In the genomic region with DNA sequence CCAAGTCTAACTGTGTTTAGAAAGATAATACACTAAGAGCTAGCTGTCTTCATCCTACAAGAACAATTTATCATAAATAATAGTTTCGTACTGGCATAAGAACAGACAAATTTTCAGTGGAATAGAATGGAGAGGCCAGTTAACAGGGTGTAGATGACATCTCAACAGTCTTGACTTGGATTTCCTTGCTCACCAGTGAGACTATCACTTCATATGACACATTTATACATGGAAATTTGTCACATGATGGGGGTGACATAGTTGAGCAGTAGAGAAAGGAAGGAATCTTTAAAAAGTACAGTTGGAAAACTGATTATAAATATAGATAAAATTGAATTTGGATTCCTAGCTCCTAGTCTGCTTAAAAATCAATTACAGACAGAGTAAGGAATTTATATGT, we compare ENCODE assay signal across 21 cellular contexts. TPM values are rescaled to one million over a fixed set of nuclear protein-coding genes. Genes with fewer than 3 reads are reported as not detected.
DNase-seq lines count a peak whose midpoint lies in the region; ATAC-seq lines count a peak whose summit lies in the region.
"Had no signal": no experiment of that assay in that cellular context is flagged by ENCODE, and none has a peak within 500 bp of the region (broad histone marks: within the 10 kb centered on the region; RNA-seq: fewer than 3 reads in every experiment).

No MANE protein-coding gene starts in this region.

- H3K36me3 ChIP-seq in H7 (replicated peaks; ENCODE audit: control insufficient read depth, insufficient read depth, low read length) = no peaks in the 10 kb centered on the region
- H3K36me3 ChIP-seq: BLaER1 had no signal

- no peak overlapping the region for H3K4me3 ChIP-seq in H7 (ENCODE audit: insufficient read depth, low read depth, low read length)
- H3K4me3 ChIP-seq: BLaER1 had no signal

- peaks cover 67% of the 10 kb centered on the region for H3K4me1 Mint-ChIP-seq in activated T-cell treated with anti-CD3 and anti-CD28 coated beads, Interleukin-2, amount 50 U/mL, for 24 hours (ENCODE audit: low read depth)
- H3K4me1 Mint-ChIP-seq in stimulated activated naive CD8-positive, alpha-beta T cell treated with anti-CD3 and anti-CD28 coated beads, Interleukin-15, Interleukin-2, amounts not matched to agents 100 ng/mL and 50 ng/mL, for 24 hours (ENCODE audit: low read depth) = peaks cover 65% of the 10 kb centered on the region
- H3K4me1 Mint-ChIP-seq in activated naive CD8-positive, alpha-beta T cell treated with anti-CD3 and anti-CD28 coated beads for 36 hours = peaks cover 55% of the 10 kb centered on the region

- H3K36me3 Mint-ChIP-seq in activated T-cell treated with anti-CD3 and anti-CD28 coated beads, Interleukin-2, amount 50 U/mL, for 24 hours (ENCODE audit: low read depth) = peaks cover 5% of the 10 kb centered on the region
- no peaks in the 10 kb centered on the region for H3K36me3 Mint-ChIP-seq in stimulated activated naive CD8-positive, alpha-beta T cell treated with anti-CD3 and anti-CD28 coated beads, Interleukin-15, Interleukin-2, amounts not matched to agents 100 ng/mL and 50 ng/mL, for 24 hours (ENCODE audit: low read depth)
- H3K36me3 Mint-ChIP-seq in activated naive CD8-positive, alpha-beta T cell treated with anti-CD3 and anti-CD28 coated beads for 36 hours = peaks cover 5% of the 10 kb centered on the region
- H3K36me3 Mint-ChIP-seq: CD4-positive, CD25-positive, alpha-beta regulatory T cell had no signal

- no peaks in the 10 kb centered on the region for H3K27me3 Mint-ChIP-seq in activated T-cell treated with anti-CD3 and anti-CD28 coated beads, Interleukin-2, amount 50 U/mL, for 24 hours
- H3K27me3 Mint-ChIP-seq in stimulated activated naive CD8-positive, alpha-beta T cell treated with anti-CD3 and anti-CD28 coated beads, Interleukin-15, Interleukin-2, amounts not matched to agents 100 ng/mL and 50 ng/mL, for 24 hours = no peaks in the 10 kb centered on the region
- H3K27me3 Mint-ChIP-seq in activated naive CD8-positive, alpha-beta T cell treated with anti-CD3 and anti-CD28 coated beads for 36 hours = no peaks in the 10 kb centered on the region
- H3K27me3 Mint-ChIP-seq: CD4-positive, CD25-positive, alpha-beta regulatory T cell had no signal

- H3K27me3 ChIP-seq in H7 (ENCODE audit: control insufficient read depth, insufficient read depth, low read length) = no peaks in the 10 kb centered on the region
- H3K27me3 ChIP-seq: BLaER1 had no signal

- DNase-seq in activated T-cell treated with anti-CD3 and anti-CD28 coated beads, Interleukin-2, amount 50 U/mL, for 24 hours = no peak
- no peak for DNase-seq in activated T-cell treated with anti-CD3 and anti-CD28 coated beads, Interleukin-2, amount 50 U/mL, for 1 hour
- DNase-seq in stimulated activated naive CD8-positive, alpha-beta T cell treated with anti-CD3 and anti-CD28 coated beads, Interleukin-15, Interleukin-2, amounts not matched to agents 100 U/mL and 50 U/mL, for 24 hours = no peak
- DNase-seq in activated naive CD8-positive, alpha-beta T cell treated with anti-CD3 and anti-CD28 coated beads for 36 hours = no peak
- DNase-seq in SKM-1 (lab: John Stamatoyannopoulos, UW; ENCODE audit: unreplicated experiment) = no peak
- no peak for DNase-seq in stimulated activated CD4-positive, alpha-beta T cell treated with anti-CD3 and anti-CD28 coated beads, Interleukin-15, amount 100 ng/mL, for 24 hours
- no peak for DNase-seq in H7
- DNase-seq: CD4-positive, CD25-positive, alpha-beta regulatory T cell; DMS153; DND-41; GOT3; HCEC 1CT; IMR-90; MM.1S; NCI-H2029; NCI-H446; NCI-H524 treated with DMSO at 0.1 percent for 48 hours; NCI-H774; SIG-M5 had no signal

- no peaks in the 10 kb centered on the region for H3K9me3 Mint-ChIP-seq in activated T-cell treated with anti-CD3 and anti-CD28 coated beads, Interleukin-2, amount 50 U/mL, for 24 hours
- peaks cover 4% of the 10 kb centered on the region for H3K9me3 Mint-ChIP-seq in stimulated activated naive CD8-positive, alpha-beta T cell treated with anti-CD3 and anti-CD28 coated beads, Interleukin-15, Interleukin-2, amounts not matched to agents 100 ng/mL and 50 ng/mL, for 24 hours
- peaks cover 1% of the 10 kb centered on the region for H3K9me3 Mint-ChIP-seq in activated naive CD8-positive, alpha-beta T cell treated with anti-CD3 and anti-CD28 coated beads for 36 hours
- H3K9me3 Mint-ChIP-seq: CD4-positive, CD25-positive, alpha-beta regulatory T cell had no signal

- no peak overlapping the region for H3K4me3 Mint-ChIP-seq in activated T-cell treated with anti-CD3 and anti-CD28 coated beads, Interleukin-2, amount 50 U/mL, for 24 hours
- H3K4me3 Mint-ChIP-seq in stimulated activated naive CD8-positive, alpha-beta T cell treated with anti-CD3 and anti-CD28 coated beads, Interleukin-15, Interleukin-2, amounts not matched to agents 100 ng/mL and 50 ng/mL, for 24 hours = no peak overlapping the region
- no peak overlapping the region for H3K4me3 Mint-ChIP-seq in activated naive CD8-positive, alpha-beta T cell treated with anti-CD3 and anti-CD28 coated beads for 36 hours

- peak overlapping the region; percentile 100 for H3K27ac Mint-ChIP-seq in activated T-cell treated with anti-CD3 and anti-CD28 coated beads, Interleukin-2, amount 50 U/mL, for 24 hours
- H3K27ac Mint-ChIP-seq in stimulated activated naive CD8-positive, alpha-beta T cell treated with anti-CD3 and anti-CD28 coated beads, Interleukin-15, Interleukin-2, amounts not matched to agents 100 ng/mL and 50 ng/mL, for 24 hours = peak overlapping the region; percentile 100
- H3K27ac Mint-ChIP-seq in activated naive CD8-positive, alpha-beta T cell treated with anti-CD3 and anti-CD28 coated beads for 36 hours = peak overlapping the region; percentile 68

- ATAC-seq in stimulated activated naive CD8-positive, alpha-beta T cell treated with anti-CD3 and anti-CD28 coated beads, Interleukin-15, Interleukin-2, amounts not matched to agents 100 U/mL and 50 U/mL, for 24 hours = no peak

RNA-seq across cellular contexts. Expression of a gene that starts 35.7 kb away (rescaled TPM):
- 100 to 1,000 TPM; 214 to 222 TPM for total RNA-seq in activated naive CD8-positive, alpha-beta T cell treated with anti-CD3 and anti-CD28 coated beads for 36 hours
- total RNA-seq in H7 (2014; rRNA removed; shearing (Covaris generic)) = 1.2 and 1.7 TPM in 2 replicates

Comparison
In these comparisons a context has a peak if more than half of its experiments do, and no peak if none do; other contexts are left out.
1. RNA of a gene that starts 35.7 kb away (total RNA-seq): 214 to 222 TPM in activated naive CD8-positive, alpha-beta T cell treated with anti-CD3 and anti-CD28 coated beads for 36 hours; 1.2 to 1.7 TPM in H7; every median in the first group is over 10 times any median in the second.
2. Peak in every context shown above with its lines, with median percentiles within 50 percentile points of each other: H3K27ac Mint-ChIP-seq.